Comparison of ENCODE assay signal across 8 cellular contexts in the genomic region with DNA sequence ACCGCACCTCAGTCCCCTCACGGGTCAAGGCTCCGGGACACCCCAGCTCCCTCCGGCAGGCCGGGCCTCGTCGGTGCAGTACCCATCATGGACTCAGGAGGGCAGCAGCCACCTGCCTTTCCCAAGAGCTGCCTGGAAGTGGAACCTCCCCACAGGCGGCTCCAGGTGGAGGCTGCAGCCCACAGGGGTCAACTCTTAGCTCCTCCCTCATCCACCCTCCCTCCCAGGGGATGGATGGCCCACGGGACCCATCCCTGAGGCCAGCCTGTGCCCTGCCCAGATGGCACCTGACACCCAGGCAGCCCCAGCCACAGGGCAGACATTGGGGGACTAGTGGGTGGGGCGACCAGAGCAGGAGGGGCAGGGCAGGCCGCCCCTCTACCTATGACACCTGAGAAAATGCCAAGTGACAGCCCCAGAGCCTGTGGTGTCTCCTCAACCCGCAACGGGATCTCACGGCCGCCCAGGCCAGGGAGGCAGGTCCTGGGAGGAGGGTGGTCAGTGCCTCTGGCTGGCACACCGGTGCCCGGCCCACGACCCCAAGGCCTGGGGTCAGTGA. TPM values are rescaled to one million over a fixed set of nuclear protein-coding genes. Genes with fewer than 3 reads are reported as not detected.
A peak's percentile ranks its signal among the peaks of the same experiment; 100 is the strongest.
DNase-seq lines count a peak whose midpoint lies in the region; ATAC-seq, FAIRE-seq and TF ChIP-seq lines count a peak whose summit lies in the region.

No MANE protein-coding gene starts in this region.

- peak; percentile 55 to 66 for ATAC-seq in activated CD4-positive, CD25-positive, alpha-beta regulatory T cell treated with anti-CD3 and anti-CD28 coated beads, Interleukin-2, amount 50 U/mL, for 24 hours
- ATAC-seq in GM19324 (IDR thresholded peaks at IDR 0.05; ENCODE audit: low FRiP score, unreplicated experiment), result no peak

- peaks cover 16 to 38% of the 10 kb centered on the region in 2 donors for H3K4me1 ChIP-seq in kidney (ENCODE audit: control insufficient read depth in 1 of 2, insufficient read depth in 1 of 2, low read depth in 1 of 2, low read length in 2 of 2)

- FAIRE-seq in kidney (lab: Jason Lieb, UNC), result no peak

- H3K36me3 ChIP-seq in kidney (ENCODE audit: control insufficient read depth in 1 of 2, insufficient read depth in 2 of 2, low read length in 2 of 2), result no peaks in the 10 kb centered on the region

- no peak overlapping the region for H3K4me3 ChIP-seq in cardiac fibroblast (replicated peaks in 1 of 2; ENCODE audit: low read depth in 2 of 2, low read length in 2 of 2)
- no peak overlapping the region for H3K4me3 ChIP-seq in kidney (ENCODE audit: low read length in 2 of 2)

- H3K9ac ChIP-seq in kidney (ENCODE audit: low read length in 2 of 2), result peak overlapping the region in 1 of 2 donors; percentile 78

- H3K27ac ChIP-seq in kidney (ENCODE audit: low read depth in 2 of 2, low read length in 2 of 2), result peak overlapping the region in 1 of 2 donors; percentile 80

- DNase-seq in NCI-H82 (lab: John Stamatoyannopoulos, UW) (peak; percentile 64), NCI-H82 treated with DMSO at 0.1 percent for 48 hours (lab: John Stamatoyannopoulos, UW; ENCODE audit: unreplicated experiment) (no peak), NCI-H1092 treated with DMSO at 0.1 percent for 48 hours (lab: John Stamatoyannopoulos, UW) (peak; percentile 8), cardiac fibroblast (ENCODE audit: low read depth in 2 of 2) (peak; percentile 66 to 70), kidney (peak; percentile 91)
- peak; percentile 72 for DNase-seq in stimulated activated CD4-positive, alpha-beta T cell treated with anti-CD3 and anti-CD28 coated beads, Interleukin-1b, Interleukin-23, amount 100 ng/mL, for 48 hours

- intact Hi-C loops in kidney (cut with DNase I), result no loop called here

- TF ChIP-seq CTCF in cardiac fibroblast (IDR thresholded peaks at IDR 0.05; ENCODE audit: low read depth, low read length) (peak; percentile 97), kidney (IDR thresholded peaks at IDR 0.05; ENCODE audit: borderline replicate concordance, extremely low read depth, insufficient read depth) (peak; percentile 97)

- no peaks in the 10 kb centered on the region for H3K9me3 ChIP-seq in kidney (ENCODE audit: control insufficient read depth in 1 of 2, low read length in 2 of 2)

RNA-seq across cellular contexts. Expression of a gene that starts 1.2 kb away (rescaled TPM):
- total RNA-seq in kidney, result 39.3 TPM
- polyA plus RNA-seq in kidney (ENCODE audit: insufficient read depth, low read depth, low replicate concordance), result 15.5 TPM
